2 cellular contexts compared by ENCODE assay signal in the genomic region with DNA sequence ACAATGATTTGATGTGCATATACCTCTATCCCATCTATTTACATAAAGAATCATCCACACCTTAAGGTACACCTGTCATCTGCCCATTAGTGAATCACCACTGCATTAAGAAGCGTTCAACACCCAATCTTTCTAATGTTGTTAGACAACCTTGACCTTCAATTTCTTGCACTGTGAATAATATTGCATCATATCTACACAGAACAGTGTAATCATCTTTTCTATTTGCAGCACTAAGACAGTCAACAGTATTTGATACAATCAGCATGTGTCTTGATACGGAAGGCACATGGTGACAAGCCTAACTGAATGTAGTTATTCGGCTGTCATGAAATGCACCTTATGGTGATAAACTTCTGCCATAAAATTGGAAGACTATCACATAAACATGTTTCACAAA.
TF ChIP-seq lines count a peak whose summit lies in the region.

No MANE protein-coding gene starts in this region.

TF ChIP-seq in HepG2, 621 proteins besides CTCF, POLR2A, EP300 and RAD21:
- TF ChIP-seq ATF7 (IDR thresholded peaks at IDR 0.05) (peak; percentile 43; the same call in 1 of the 2 replicates), ATF7 (CRISPR knock-in tag; IDR thresholded peaks at IDR 0.05) (no peak), ZNF7 (CRISPR knock-in tag; IDR thresholded peaks at IDR 0.05) (no peak), CEBPB (IDR thresholded peaks at IDR 0.05; ENCODE audit: borderline replicate concordance, low read depth, low read length) (peak; percentile 69; the same call in 1 of the 2 replicates)
- TF ChIP-seq, protein P1, sequence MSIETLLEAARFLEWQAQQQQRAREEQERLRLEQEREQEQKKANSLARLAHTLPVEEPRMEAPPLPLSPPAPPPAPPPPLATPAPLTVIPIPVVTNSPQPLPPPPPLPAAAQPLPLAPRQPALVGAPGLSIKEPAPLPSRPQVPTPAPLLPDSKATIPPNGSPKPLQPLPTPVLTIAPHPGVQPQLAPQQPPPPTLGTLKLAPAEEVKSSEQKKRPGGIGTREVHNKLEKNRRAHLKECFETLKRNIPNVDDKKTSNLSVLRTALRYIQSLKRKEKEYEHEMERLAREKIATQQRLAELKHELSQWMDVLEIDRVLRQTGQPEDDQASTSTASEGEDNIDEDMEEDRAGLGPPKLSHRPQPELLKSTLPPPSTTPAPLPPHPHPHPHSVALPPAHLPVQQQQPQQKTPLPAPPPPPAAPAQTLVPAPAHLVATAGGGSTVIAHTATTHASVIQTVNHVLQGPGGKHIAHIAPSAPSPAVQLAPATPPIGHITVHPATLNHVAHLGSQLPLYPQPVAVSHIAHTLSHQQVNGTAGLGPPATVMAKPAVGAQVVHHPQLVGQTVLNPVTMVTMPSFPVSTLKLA (IDR thresholded peaks at IDR 0.05) = peak; percentile 87

TF ChIP-seq in neural cell, 6 proteins besides CTCF, POLR2A, EP300 and RAD21:
- TF ChIP-seq EZH2 (IDR thresholded peaks at IDR 0.05; ENCODE audit: borderline replicate concordance, insufficient read depth, low read length, poor library complexity, severe bottlenecking) (no peak), SMC3 (conservative IDR thresholded peaks at IDR 0.05; ENCODE audit: poor library complexity) (no peak), MXI1 (conservative IDR thresholded peaks at IDR 0.05; ENCODE audit: poor library complexity, severe bottlenecking) (no peak), POLR2AphosphoS5 (IDR thresholded peaks at IDR 0.05) (no peak), TAF1 (IDR thresholded peaks at IDR 0.05; ENCODE audit: low read depth) (no peak)
- TF ChIP-seq, protein P2, sequence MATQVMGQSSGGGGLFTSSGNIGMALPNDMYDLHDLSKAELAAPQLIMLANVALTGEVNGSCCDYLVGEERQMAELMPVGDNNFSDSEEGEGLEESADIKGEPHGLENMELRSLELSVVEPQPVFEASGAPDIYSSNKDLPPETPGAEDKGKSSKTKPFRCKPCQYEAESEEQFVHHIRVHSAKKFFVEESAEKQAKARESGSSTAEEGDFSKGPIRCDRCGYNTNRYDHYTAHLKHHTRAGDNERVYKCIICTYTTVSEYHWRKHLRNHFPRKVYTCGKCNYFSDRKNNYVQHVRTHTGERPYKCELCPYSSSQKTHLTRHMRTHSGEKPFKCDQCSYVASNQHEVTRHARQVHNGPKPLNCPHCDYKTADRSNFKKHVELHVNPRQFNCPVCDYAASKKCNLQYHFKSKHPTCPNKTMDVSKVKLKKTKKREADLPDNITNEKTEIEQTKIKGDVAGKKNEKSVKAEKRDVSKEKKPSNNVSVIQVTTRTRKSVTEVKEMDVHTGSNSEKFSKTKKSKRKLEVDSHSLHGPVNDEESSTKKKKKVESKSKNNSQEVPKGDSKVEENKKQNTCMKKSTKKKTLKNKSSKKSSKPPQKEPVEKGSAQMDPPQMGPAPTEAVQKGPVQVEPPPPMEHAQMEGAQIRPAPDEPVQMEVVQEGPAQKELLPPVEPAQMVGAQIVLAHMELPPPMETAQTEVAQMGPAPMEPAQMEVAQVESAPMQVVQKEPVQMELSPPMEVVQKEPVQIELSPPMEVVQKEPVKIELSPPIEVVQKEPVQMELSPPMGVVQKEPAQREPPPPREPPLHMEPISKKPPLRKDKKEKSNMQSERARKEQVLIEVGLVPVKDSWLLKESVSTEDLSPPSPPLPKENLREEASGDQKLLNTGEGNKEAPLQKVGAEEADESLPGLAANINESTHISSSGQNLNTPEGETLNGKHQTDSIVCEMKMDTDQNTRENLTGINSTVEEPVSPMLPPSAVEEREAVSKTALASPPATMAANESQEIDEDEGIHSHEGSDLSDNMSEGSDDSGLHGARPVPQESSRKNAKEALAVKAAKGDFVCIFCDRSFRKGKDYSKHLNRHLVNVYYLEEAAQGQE (IDR thresholded peaks at IDR 0.05; ENCODE audit: borderline replicate concordance) = no peak
